32 cellular contexts compared by ENCODE assay signal in genomic region chr10:31192475-31192874, GRCh38.
"Had no signal": no experiment of that assay in that cellular context is flagged by ENCODE, and none has a peak within 500 bp of the region (broad histone marks: within the 10 kb centered on the region; RNA-seq: fewer than 3 reads in every experiment).

No MANE protein-coding gene starts in this region.

- H3K36me3 ChIP-seq: adrenal gland, ascending aorta, brain microvascular endothelial cell, breast epithelium, cardiac muscle cell had no signal

- H3K4me1 ChIP-seq: adrenal gland, ascending aorta, body of pancreas, breast epithelium had no signal

- DNase-seq: activated effector memory CD4-positive, alpha-beta T cell treated with anti-CD3 and anti-CD28 coated beads, Interleukin-2, amount 50 U/mL, for 16 hours; activated effector memory CD4-positive, alpha-beta T cell treated with Interleukin-2 at 50 U/mL for 16 hours; activated gamma-delta T cell; activated gamma-delta T cell treated with Interleukin-2 at 50 U/mL for 16 hours; activated naive CD4-positive, alpha-beta T cell; activated naive CD4-positive, alpha-beta T cell treated with anti-CD3 and anti-CD28 coated beads for 36 hours; activated naive CD4-positive, alpha-beta T cell treated with anti-CD3 and anti-CD28 coated beads, Interleukin-2, amount 10 ng/mL, durations not matched to agents 7 days and 5 days; activated naive CD4-positive, alpha-beta T cell treated with anti-CD3 and anti-CD28 coated beads, Interleukin-2, amount 50 U/mL, for 16 hours; activated naive CD4-positive, alpha-beta T cell treated with Interleukin-2 at 50 U/mL for 16 hours; activated naive CD8-positive, alpha-beta T cell treated with anti-CD3 and anti-CD28 coated beads for 36 hours; activated naive CD8-positive, alpha-beta T cell treated with anti-CD3 and anti-CD28 coated beads, Interleukin-2, amount 10 ng/mL, durations not matched to agents 7 days and 5 days; activated naive CD8-positive, alpha-beta T cell treated with anti-CD3 and anti-CD28 coated beads, Interleukin-2, amount 50 U/mL, for 24 hours; activated T-cell treated with anti-CD3 and anti-CD28 coated beads, Interleukin-2, amount 50 U/mL, for 24 hours; activated T-cell treated with anti-CD3 and anti-CD28 coated beads, Interleukin-2, amount 50 U/mL, for 4 hours; activated T-cell treated with anti-CD3 and anti-CD28 coated beads, Interleukin-2, amount 50 U/mL, for 48 hours; activated T-cell treated with anti-CD3 and anti-CD28 coated beads, Interleukin-2, amount 50 U/mL, for 72 hours; adrenal gland; amniotic stem cell; amygdala; anterior cingulate cortex; aorta; body of pancreas; brain microvascular endothelial cell; caudate nucleus; central memory CD4-positive, alpha-beta T cell; cerebellar nuclear complex had no signal

- FAIRE-seq: astrocyte had no signal

- ATAC-seq: activated naive CD4-positive, alpha-beta T cell treated with anti-CD3 and anti-CD28 coated beads, Interleukin-2, amount 50 U/mL, for 72 hours; activated naive CD8-positive, alpha-beta T cell treated with anti-CD3 and anti-CD28 coated beads, Interleukin-2, amount 50 U/mL, for 24 hours; activated T-cell treated with anti-CD3 and anti-CD28 coated beads, Interleukin-2, amount 50 U/mL, for 4 hours; activated T-cell treated with anti-CD3 and anti-CD28 coated beads, Interleukin-2, amount 50 U/mL, for 72 hours; activated T-helper 17 cell treated with anti-CD3 and anti-CD28 coated beads, Interleukin-2, amount 50 U/mL, for 72 hours; body of pancreas had no signal

- H3K9me3 ChIP-seq: adrenal gland, ascending aorta, body of pancreas, breast epithelium had no signal

- H3K27me3 ChIP-seq: adrenal gland, ascending aorta, body of pancreas, brain microvascular endothelial cell, breast epithelium, cardiac muscle cell had no signal

- H3K4me3 ChIP-seq: adrenal gland, ascending aorta, body of pancreas, breast epithelium, cardiac muscle cell had no signal

- H3K27ac ChIP-seq: adrenal gland, ascending aorta, body of pancreas, brain microvascular endothelial cell, breast epithelium, cardiac muscle cell had no signal
